In the genomic region with DNA sequence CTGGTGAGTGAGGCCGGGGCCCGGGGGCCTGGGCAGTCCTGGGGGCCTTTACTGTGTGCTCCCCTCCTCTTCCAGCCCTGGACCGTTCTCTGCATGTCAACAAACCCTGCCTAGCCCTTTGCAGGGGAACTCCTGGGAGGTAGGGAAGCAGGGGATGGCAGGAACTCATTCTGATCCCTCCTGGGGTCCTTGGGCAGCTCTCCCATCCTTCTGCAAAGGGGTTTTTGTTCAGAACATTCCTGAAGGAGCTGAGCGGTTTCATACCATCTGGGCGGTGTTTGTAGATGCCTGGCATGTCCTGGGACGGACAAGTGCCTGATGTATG, we compare ENCODE assay signal across 17 cellular contexts.
DNase-seq lines count a peak whose midpoint lies in the region; ATAC-seq and TF ChIP-seq lines count a peak whose summit lies in the region.
"Had no signal": no experiment of that assay in that cellular context is flagged by ENCODE, and none has a peak within 500 bp of the region (broad histone marks: within the 10 kb centered on the region; RNA-seq: fewer than 3 reads in every experiment).

No MANE protein-coding gene starts in this region.

- no peaks in the 10 kb centered on the region for H3K9me3 ChIP-seq in psoas muscle
- H3K9me3 ChIP-seq: Caco-2 had no signal

- no peak for ATAC-seq in central memory CD8-positive, alpha-beta T cell (replicated peaks; ENCODE audit: extremely low read depth, poor library complexity, severe bottlenecking)
- ATAC-seq in psoas muscle: no peak
- no peak for ATAC-seq in HG02981 (IDR thresholded peaks at IDR 0.05; ENCODE audit: unreplicated experiment)
- no peak for ATAC-seq in HG03196 (IDR thresholded peaks at IDR 0.05; ENCODE audit: unreplicated experiment)
- no peak for ATAC-seq in left lobe of liver
- ATAC-seq: CD8-positive, alpha-beta T cell; GM12878; HCT116 had no signal

- peaks cover 40% of the 10 kb centered on the region for H3K4me1 ChIP-seq in psoas muscle
- H3K4me1 ChIP-seq: Caco-2 had no signal

- no peaks in the 10 kb centered on the region for H3K9me3 Mint-ChIP-seq in central memory CD8-positive, alpha-beta T cell
- H3K9me3 Mint-ChIP-seq: CD8-positive, alpha-beta T cell; H9; HFFc6 had no signal

- H3K4me1 Mint-ChIP-seq in central memory CD8-positive, alpha-beta T cell: peaks cover 27% of the 10 kb centered on the region

- intact Hi-C loops in psoas muscle (cut with DNase I): no loop called here

- no peaks in the 10 kb centered on the region for H3K27me3 ChIP-seq in psoas muscle (ENCODE audit: insufficient read depth in 3 of 3, low read length in 2 of 3)

- 86 to 92% (median 87%) methylated on average over 6 of the region's 6 CpGs for WGBS in psoas muscle, 3 donors

- DNase-seq in central memory CD8-positive, alpha-beta T cell (ENCODE audit: low spot score in 2 of 2): no peak
- DNase-seq in psoas muscle: peak in 1 of 2 donors; percentile 3
- DNase-seq in left lobe of liver (ENCODE audit: low spot score): no peak
- DNase-seq: C1 segment of cervical spinal cord; Caco-2; CD8-positive, alpha-beta T cell; DMS153; EL; GDM1; GM23248; HFFc6 had no signal

- TF ChIP-seq CTCF in VCaP (conservative IDR thresholded peaks at IDR 0.05): no peak
- TF ChIP-seq CTCF in psoas muscle (IDR thresholded peaks at IDR 0.05): no peak

- peaks cover 8% of the 10 kb centered on the region for H3K36me3 Mint-ChIP-seq in central memory CD8-positive, alpha-beta T cell (ENCODE audit: insufficient read depth)

- no peak overlapping the region for H3K4me3 ChIP-seq in psoas muscle
- H3K4me3 ChIP-seq: GM12878, GM23248 had no signal

- H3K4me3 Mint-ChIP-seq in central memory CD8-positive, alpha-beta T cell: no peak overlapping the region
- H3K4me3 Mint-ChIP-seq: CD8-positive, alpha-beta T cell; H9; HFFc6 had no signal

- H3K27ac Mint-ChIP-seq in central memory CD8-positive, alpha-beta T cell (ENCODE audit: low read depth): peak overlapping the region; percentile 51
- H3K27ac Mint-ChIP-seq: CD8-positive, alpha-beta T cell; H9; HFFc6 had no signal

- H3K27me3 Mint-ChIP-seq in central memory CD8-positive, alpha-beta T cell: no peaks in the 10 kb centered on the region

- H3K27ac ChIP-seq in VCaP: peak overlapping the region; percentile 10; the same call in 1 of the 2 replicates
- H3K27ac ChIP-seq in psoas muscle: peak overlapping the region; percentile 16
- H3K27ac ChIP-seq: GM23248 had no signal

- no peaks in the 10 kb centered on the region for H3K36me3 ChIP-seq in psoas muscle (ENCODE audit: insufficient read depth in 1 of 2, low read depth in 1 of 2)
